In the genomic region with DNA sequence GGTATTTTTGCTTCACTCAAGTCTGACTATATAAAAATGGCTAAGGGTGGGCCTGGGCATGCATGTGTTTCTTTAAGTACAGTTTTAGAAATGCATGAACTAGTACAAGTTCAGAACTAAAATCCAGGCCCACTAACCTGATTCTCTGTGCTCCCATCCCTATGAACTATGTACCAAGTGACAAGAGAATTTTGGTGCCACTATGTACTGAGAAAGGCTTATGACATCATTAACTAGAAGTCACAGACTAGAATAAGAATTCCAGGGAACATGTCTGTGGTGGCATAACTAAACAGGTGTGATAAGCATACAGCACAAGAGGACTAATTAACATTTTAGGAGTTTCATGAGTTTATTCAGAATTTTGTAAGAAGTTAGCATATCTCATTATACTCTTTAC, we compare ENCODE assay signal across 39 cellular contexts.
"Had no signal": no experiment of that assay in that cellular context is flagged by ENCODE, and none has a peak within 500 bp of the region (broad histone marks: within the 10 kb centered on the region; RNA-seq: fewer than 3 reads in every experiment).

No MANE protein-coding gene starts in this region.

- H3K27me3 Mint-ChIP-seq: activated B cell treated with CpG ODN at 0.5 μM for 24 hours; activated CD4-positive, alpha-beta memory T cell treated with anti-CD3 and anti-CD28 coated beads for 36 hours; activated CD8-positive, alpha-beta memory T cell treated with anti-CD3 and anti-CD28 coated beads, Interleukin-2, amount 10 ng/mL, durations not matched to agents 7 days and 5 days; activated naive CD4-positive, alpha-beta T cell treated with anti-CD3 and anti-CD28 coated beads, Interleukin-2, amount 50 U/mL, for 24 hours; activated naive CD8-positive, alpha-beta T cell treated with anti-CD3 and anti-CD28 coated beads for 36 hours; activated naive CD8-positive, alpha-beta T cell treated with anti-CD3 and anti-CD28 coated beads, Interleukin-2, amount 50 U/mL, for 24 hours; brain; central memory CD8-positive, alpha-beta T cell; dendritic cell treated with granulocyte-macrophage colony-stimulating factor and Interleukin-4, amounts not matched to agents 40 ng/mL and 50 ng/mL, for 4 days; T-helper 17 cell had no signal

- ATAC-seq: activated CD4-positive, CD25-positive, alpha-beta regulatory T cell treated with anti-CD3 and anti-CD28 coated beads, Interleukin-2, amount 50 U/mL, for 24 hours; activated CD8-positive, alpha-beta memory T cell treated with anti-CD3 and anti-CD28 coated beads, Interleukin-2, amount 10 ng/mL, durations not matched to agents 7 days and 5 days; activated CD8-positive, alpha-beta T cell treated with anti-CD3 and anti-CD28 coated beads, Interleukin-2, amount 10 ng/mL, durations not matched to agents 7 days and 5 days; activated naive CD8-positive, alpha-beta T cell treated with anti-CD3 and anti-CD28 coated beads, Interleukin-2, amount 50 U/mL, for 24 hours; gastrocnemius medialis; T-helper 17 cell had no signal

- DNase-seq: activated B cell treated with CpG ODN at 0.5 μM for 24 hours; activated CD4-positive, alpha-beta memory T cell treated with anti-CD3 and anti-CD28 coated beads for 36 hours; activated CD4-positive, alpha-beta T cell treated with anti-CD3 and anti-CD28 coated beads for 48 hours; activated CD8-positive, alpha-beta memory T cell treated with anti-CD3 and anti-CD28 coated beads, Interleukin-2, amount 10 ng/mL, durations not matched to agents 7 days and 5 days; activated CD8-positive, alpha-beta memory T cell treated with anti-CD3 and anti-CD28 coated beads, Interleukin-2, amount 50 U/mL, for 4 hours; activated CD8-positive, alpha-beta T cell treated with anti-CD3 and anti-CD28 coated beads, Interleukin-2, amount 10 ng/mL, durations not matched to agents 7 days and 5 days; activated effector memory CD4-positive, alpha-beta T cell treated with anti-CD3 and anti-CD28 coated beads, Interleukin-2, amount 50 U/mL, for 16 hours; activated naive CD4-positive, alpha-beta T cell treated with anti-CD3 and anti-CD28 coated beads for 36 hours; activated naive CD8-positive, alpha-beta T cell treated with anti-CD3 and anti-CD28 coated beads for 36 hours; activated naive CD8-positive, alpha-beta T cell treated with anti-CD3 and anti-CD28 coated beads, Interleukin-2, amount 50 U/mL, for 24 hours; activated T-cell treated with anti-CD3 and anti-CD28 coated beads, Interleukin-2, amount 50 U/mL, for 1 hour; activated T-cell treated with anti-CD3 and anti-CD28 coated beads, Interleukin-2, amount 50 U/mL, for 48 hours; adrenal gland; amygdala; aorta; dorsolateral prefrontal cortex; effector memory CD4-positive, alpha-beta T cell; endodermal cell; erythroblast; gastrocnemius medialis; glutamatergic neuron; heart right ventricle; T-helper 1 cell; T-helper 17 cell; T1000; WERI-Rb-1 had no signal

- H3K36me3 ChIP-seq: adrenal gland, breast epithelium, cardiac muscle cell, esophagus muscularis mucosa, gastrocnemius medialis, WERI-Rb-1 had no signal

- H3K27ac ChIP-seq: adrenal gland, breast epithelium, cardiac muscle cell, coronary artery, dorsolateral prefrontal cortex, esophagus muscularis mucosa, foreskin keratinocyte, gastrocnemius medialis, heart right ventricle, WERI-Rb-1 had no signal

- H3K4me3 Mint-ChIP-seq: activated B cell treated with CpG ODN at 0.5 μM for 24 hours; activated CD4-positive, alpha-beta memory T cell treated with anti-CD3 and anti-CD28 coated beads for 36 hours; activated CD8-positive, alpha-beta memory T cell treated with anti-CD3 and anti-CD28 coated beads, Interleukin-2, amount 10 ng/mL, durations not matched to agents 7 days and 5 days; activated CD8-positive, alpha-beta T cell treated with anti-CD3 and anti-CD28 coated beads, Interleukin-2, amount 10 ng/mL, durations not matched to agents 7 days and 5 days; activated naive CD4-positive, alpha-beta T cell treated with anti-CD3 and anti-CD28 coated beads for 36 hours; activated naive CD4-positive, alpha-beta T cell treated with anti-CD3 and anti-CD28 coated beads, Interleukin-2, amount 50 U/mL, for 24 hours; activated naive CD8-positive, alpha-beta T cell treated with anti-CD3 and anti-CD28 coated beads for 36 hours; activated naive CD8-positive, alpha-beta T cell treated with anti-CD3 and anti-CD28 coated beads, Interleukin-2, amount 50 U/mL, for 24 hours; activated T-helper 1 cell treated with anti-CD3 and anti-CD28 coated beads, Interleukin-12 subunit alpha, Interleukin-12 subunit beta, Interleukin-2, Interleukin-4 antibody, amounts not matched to agents 30 ng/mL and 10 ng/mL and 1 ng/mL, durations not matched to agents 14 hours and 24 hours and 36 hours; brain; central memory CD8-positive, alpha-beta T cell; dendritic cell treated with granulocyte-macrophage colony-stimulating factor and Interleukin-4, amounts not matched to agents 40 ng/mL and 50 ng/mL, for 4 days; endodermal cell; T-helper 17 cell; T-helper 2 cell treated with Interferon-gamma antibody and Interleukin-4, amounts not matched to agents 5 μg/mL and 100 μg/mL, for 36 hours had no signal

- H3K9me3 ChIP-seq: adrenal gland, esophagus muscularis mucosa, gastrocnemius medialis had no signal

- H3K9me3 Mint-ChIP-seq: activated CD4-positive, alpha-beta memory T cell treated with anti-CD3 and anti-CD28 coated beads for 36 hours; activated naive CD4-positive, alpha-beta T cell treated with anti-CD3 and anti-CD28 coated beads for 36 hours; activated naive CD4-positive, alpha-beta T cell treated with anti-CD3 and anti-CD28 coated beads, Interleukin-2, amount 50 U/mL, for 24 hours; activated T-helper 1 cell treated with anti-CD3 and anti-CD28 coated beads, Interleukin-12 subunit alpha, Interleukin-12 subunit beta, Interleukin-2, Interleukin-4 antibody, amounts not matched to agents 30 ng/mL and 10 ng/mL and 1 ng/mL, durations not matched to agents 14 hours and 24 hours and 36 hours; activated T-helper 2 cell treated with anti-CD3 and anti-CD28 coated beads, Interferon-gamma antibody, Interleukin-2, Interleukin-4, amounts not matched to agents 10 μg/mL and 5 μg/mL and 100 μg/mL, durations not matched to agents 14 hours and 24 hours and 36 hours; central memory CD8-positive, alpha-beta T cell; dendritic cell treated with granulocyte-macrophage colony-stimulating factor and Interleukin-4, amounts not matched to agents 40 ng/mL and 50 ng/mL, for 4 days; T-helper 2 cell treated with Interferon-gamma antibody and Interleukin-4, amounts not matched to agents 5 μg/mL and 100 μg/mL, for 36 hours had no signal

- H3K36me3 Mint-ChIP-seq: activated CD4-positive, alpha-beta memory T cell treated with anti-CD3 and anti-CD28 coated beads for 36 hours; activated CD8-positive, alpha-beta memory T cell treated with anti-CD3 and anti-CD28 coated beads, Interleukin-2, amount 10 ng/mL, durations not matched to agents 7 days and 5 days; activated naive CD4-positive, alpha-beta T cell treated with anti-CD3 and anti-CD28 coated beads, Interleukin-2, amount 50 U/mL, for 24 hours; brain had no signal

- H3K4me3 ChIP-seq: adrenal gland, breast epithelium, cardiac muscle cell, coronary artery, dorsolateral prefrontal cortex, esophagus muscularis mucosa, gastrocnemius medialis, heart right ventricle had no signal

- H3K27me3 ChIP-seq: adrenal gland, breast epithelium, cardiac muscle cell, esophagus muscularis mucosa, foreskin keratinocyte, gastrocnemius medialis, heart right ventricle had no signal

- H3K27ac Mint-ChIP-seq: activated B cell treated with CpG ODN at 0.5 μM for 24 hours; activated CD4-positive, alpha-beta memory T cell treated with anti-CD3 and anti-CD28 coated beads for 36 hours; activated CD8-positive, alpha-beta memory T cell treated with anti-CD3 and anti-CD28 coated beads, Interleukin-2, amount 10 ng/mL, durations not matched to agents 7 days and 5 days; activated CD8-positive, alpha-beta T cell treated with anti-CD3 and anti-CD28 coated beads, Interleukin-2, amount 10 ng/mL, durations not matched to agents 7 days and 5 days; activated naive CD4-positive, alpha-beta T cell treated with anti-CD3 and anti-CD28 coated beads for 36 hours; activated naive CD4-positive, alpha-beta T cell treated with anti-CD3 and anti-CD28 coated beads, Interleukin-2, amount 50 U/mL, for 24 hours; activated naive CD8-positive, alpha-beta T cell treated with anti-CD3 and anti-CD28 coated beads for 36 hours; activated naive CD8-positive, alpha-beta T cell treated with anti-CD3 and anti-CD28 coated beads, Interleukin-2, amount 50 U/mL, for 24 hours; activated T-helper 1 cell treated with anti-CD3 and anti-CD28 coated beads, Interleukin-12 subunit alpha, Interleukin-12 subunit beta, Interleukin-2, Interleukin-4 antibody, amounts not matched to agents 30 ng/mL and 10 ng/mL and 1 ng/mL, durations not matched to agents 14 hours and 24 hours and 36 hours; activated T-helper 2 cell treated with anti-CD3 and anti-CD28 coated beads, Interferon-gamma antibody, Interleukin-2, Interleukin-4, amounts not matched to agents 10 μg/mL and 5 μg/mL and 100 μg/mL, durations not matched to agents 14 hours and 24 hours and 36 hours; brain; dendritic cell treated with granulocyte-macrophage colony-stimulating factor and Interleukin-4, amounts not matched to agents 40 ng/mL and 50 ng/mL, for 4 days; endodermal cell; T-helper 17 cell; T-helper 2 cell treated with Interferon-gamma antibody and Interleukin-4, amounts not matched to agents 5 μg/mL and 100 μg/mL, for 36 hours had no signal

- H3K4me1 ChIP-seq: breast epithelium, esophagus muscularis mucosa, foreskin keratinocyte, gastrocnemius medialis had no signal

- H3K4me1 Mint-ChIP-seq: activated B cell treated with CpG ODN at 0.5 μM for 24 hours; activated CD8-positive, alpha-beta memory T cell treated with anti-CD3 and anti-CD28 coated beads, Interleukin-2, amount 10 ng/mL, durations not matched to agents 7 days and 5 days; activated naive CD4-positive, alpha-beta T cell treated with anti-CD3 and anti-CD28 coated beads, Interleukin-2, amount 50 U/mL, for 24 hours; activated naive CD8-positive, alpha-beta T cell treated with anti-CD3 and anti-CD28 coated beads for 36 hours; activated naive CD8-positive, alpha-beta T cell treated with anti-CD3 and anti-CD28 coated beads, Interleukin-2, amount 50 U/mL, for 24 hours; brain; central memory CD8-positive, alpha-beta T cell; T-helper 17 cell had no signal
